In genomic region chr4:48046059-48046458, GRCh38 we compare ENCODE assay signal across 26 cellular contexts. TPM values are rescaled to one million over a fixed set of nuclear protein-coding genes. Genes with fewer than 3 reads are reported as not detected.
DNase-seq lines count a peak whose midpoint lies in the region; ATAC-seq and TF ChIP-seq lines count a peak whose summit lies in the region.
"Had no signal": no experiment of that assay in that cellular context is flagged by ENCODE, and none has a peak within 500 bp of the region (broad histone marks: within the 10 kb centered on the region; RNA-seq: fewer than 3 reads in every experiment).

No MANE protein-coding gene starts in this region.

- peaks cover 2% of the 10 kb centered on the region for H3K36me3 Mint-ChIP-seq in activated CD4-positive, alpha-beta T cell treated with anti-CD3 and anti-CD28 coated beads, Interleukin-2, amount 10 ng/mL, durations not matched to agents 7 days and 5 days (ENCODE audit: low read depth)
- peaks cover 4% of the 10 kb centered on the region for H3K36me3 Mint-ChIP-seq in natural killer cell treated with Interleukin-12 subunit alpha and Interleukin-12 subunit beta and Interleukin-15 and Interleukin-18, amount 100 ng/mL, for 72 hours
- H3K36me3 Mint-ChIP-seq: IgD-negative memory B cell had no signal

- H3K4me1 Mint-ChIP-seq in activated CD4-positive, alpha-beta T cell treated with anti-CD3 and anti-CD28 coated beads, Interleukin-2, amount 10 ng/mL, durations not matched to agents 7 days and 5 days, result peaks cover 46% of the 10 kb centered on the region
- H3K4me1 Mint-ChIP-seq in natural killer cell treated with Interleukin-12 subunit alpha and Interleukin-12 subunit beta and Interleukin-15 and Interleukin-18, amount 100 ng/mL, for 72 hours (ENCODE audit: low read depth in 2 of 2), result peaks cover 42 to 44% of the 10 kb centered on the region in 2 donors

- DNase-seq in activated CD4-positive, alpha-beta T cell treated with anti-CD3 and anti-CD28 coated beads for 48 hours, result peak; percentile 19
- no peak for DNase-seq in activated CD4-positive, alpha-beta T cell treated with anti-CD3 and anti-CD28 coated beads, Interleukin-2, amount 10 ng/mL, durations not matched to agents 7 days and 5 days
- DNase-seq in OCI-M1 (lab: John Stamatoyannopoulos, UW) (peak; percentile 13), NCI-H774 (lab: John Stamatoyannopoulos, UW) (no peak), hypothalamus (lab: John Stamatoyannopoulos, UW) (no peak)
- DNase-seq in natural killer cell treated with Interleukin-12 subunit alpha and Interleukin-12 subunit beta and Interleukin-15 and Interleukin-18, amount 100 ng/mL, for 72 hours (ENCODE audit: low spot score), result no peak
- DNase-seq: activated CD4-positive, alpha-beta T cell treated with anti-CD3 and anti-CD28 coated beads, Interleukin-2, amount 50 U/mL, for 1 hour; activated effector memory CD4-positive, alpha-beta T cell treated with Interleukin-2 at 50 U/mL for 16 hours; brain microvascular endothelial cell; dorsolateral prefrontal cortex; H9; mesenchymal stem cell; NCI-H1436; NCI-H446 treated with DMSO at 0.1 percent for 48 hours; PC-9; trophoblast cell had no signal

- peak overlapping the region; percentile 60; the same call in 1 of the 2 replicates for H3K4me3 ChIP-seq in DOHH2 (ENCODE audit: low read length)
- H3K4me3 ChIP-seq: dorsolateral prefrontal cortex, gastrocnemius medialis, hepatocyte, PC-9 had no signal

- H3K79me2 ChIP-seq in DOHH2 (ENCODE audit: control insufficient read depth, low read length), result no peaks in the 10 kb centered on the region
- H3K79me2 ChIP-seq: hepatocyte had no signal

- ATAC-seq in natural killer cell treated with Interleukin-12 subunit alpha and Interleukin-12 subunit beta and Interleukin-15 and Interleukin-18, amount 100 ng/mL, for 72 hours, result no peak
- no peak for ATAC-seq in HG03571 (IDR thresholded peaks at IDR 0.05; ENCODE audit: unreplicated experiment)
- ATAC-seq: Right ventricle myocardium inferior, SK-N-SH treated with all-trans-retinoic acid at 6 μM for 48 hours had no signal

- H3F3A ChIP-seq in DOHH2 (ENCODE audit: control insufficient read depth, insufficient read depth), result peaks cover 9% of the 10 kb centered on the region

- H3K9me2 ChIP-seq in DOHH2 (replicated peaks; ENCODE audit: control insufficient read depth, low read length), result no peaks in the 10 kb centered on the region

- H3K27ac Mint-ChIP-seq in activated CD4-positive, alpha-beta T cell treated with anti-CD3 and anti-CD28 coated beads, Interleukin-2, amount 10 ng/mL, durations not matched to agents 7 days and 5 days, result no peak overlapping the region
- peak overlapping the region in 1 of 2 donors; percentile 52 for H3K27ac Mint-ChIP-seq in natural killer cell treated with Interleukin-12 subunit alpha and Interleukin-12 subunit beta and Interleukin-15 and Interleukin-18, amount 100 ng/mL, for 72 hours
- H3K27ac Mint-ChIP-seq: H9, IgD-negative memory B cell had no signal

- no peaks in the 10 kb centered on the region for H3K27me3 ChIP-seq in DOHH2 (ENCODE audit: control insufficient read depth, low read length)
- H3K27me3 ChIP-seq: brain microvascular endothelial cell, gastrocnemius medialis, hepatocyte had no signal

- POLR2A ChIA-PET in activated CD4-positive, alpha-beta T cell treated with anti-CD3 and anti-CD28 coated beads, Interleukin-2, amount 10 ng/mL, durations not matched to agents 7 days and 5 days (lab: Charles Lee), result no interaction called here

- H3K27me3 Mint-ChIP-seq in activated CD4-positive, alpha-beta T cell treated with anti-CD3 and anti-CD28 coated beads, Interleukin-2, amount 10 ng/mL, durations not matched to agents 7 days and 5 days, result peaks cover 64% of the 10 kb centered on the region
- H3K27me3 Mint-ChIP-seq in natural killer cell treated with Interleukin-12 subunit alpha and Interleukin-12 subunit beta and Interleukin-15 and Interleukin-18, amount 100 ng/mL, for 72 hours, result peaks cover 51 to 83% of the 10 kb centered on the region in 2 donors

- no peaks in the 10 kb centered on the region for H3K36me3 ChIP-seq in DOHH2 (ENCODE audit: control insufficient read depth, low read length)
- H3K36me3 ChIP-seq: brain microvascular endothelial cell, gastrocnemius medialis, neutrophil had no signal

- H4K20me1 ChIP-seq in DOHH2 (ENCODE audit: control insufficient read depth, insufficient read depth, low read depth, low read length), result no peaks in the 10 kb centered on the region

- no peaks in the 10 kb centered on the region for H3K9me3 Mint-ChIP-seq in activated CD4-positive, alpha-beta T cell treated with anti-CD3 and anti-CD28 coated beads, Interleukin-2, amount 10 ng/mL, durations not matched to agents 7 days and 5 days
- no peaks in the 10 kb centered on the region for H3K9me3 Mint-ChIP-seq in natural killer cell treated with Interleukin-12 subunit alpha and Interleukin-12 subunit beta and Interleukin-15 and Interleukin-18, amount 100 ng/mL, for 72 hours
- H3K9me3 Mint-ChIP-seq: IgD-negative memory B cell had no signal

- peaks cover 88% of the 10 kb centered on the region for H3K4me1 ChIP-seq in DOHH2 (ENCODE audit: control insufficient read depth, low read length)

- H3K9me3 ChIP-seq in DOHH2 (ENCODE audit: control insufficient read depth, insufficient read depth, low read length), result no peaks in the 10 kb centered on the region
- H3K9me3 ChIP-seq: gastrocnemius medialis, neutrophil had no signal

- H3K4me3 Mint-ChIP-seq in activated CD4-positive, alpha-beta T cell treated with anti-CD3 and anti-CD28 coated beads, Interleukin-2, amount 10 ng/mL, durations not matched to agents 7 days and 5 days, result no peak overlapping the region
- peak overlapping the region; percentile 59 for H3K4me3 Mint-ChIP-seq in natural killer cell treated with Interleukin-12 subunit alpha and Interleukin-12 subunit beta and Interleukin-15 and Interleukin-18, amount 100 ng/mL, for 72 hours
- H3K4me3 Mint-ChIP-seq: H9 had no signal

- no peak overlapping the region for H3K27ac ChIP-seq in DOHH2 (ENCODE audit: low read depth, low read length)
- H3K27ac ChIP-seq: brain microvascular endothelial cell, dorsolateral prefrontal cortex, hepatocyte, neutrophil, PC-9 had no signal

- no peak for TF ChIP-seq CTCF in DOHH2 (IDR thresholded peaks at IDR 0.05; ENCODE audit: low read depth, low read length, poor library complexity, severe bottlenecking)

- peak overlapping the region; percentile 86 for H3K4me2 ChIP-seq in DOHH2 (ENCODE audit: low read length)
- H3K4me2 ChIP-seq: hepatocyte, PC-9 had no signal

- CTCF ChIA-PET in activated CD4-positive, alpha-beta T cell treated with anti-CD3 and anti-CD28 coated beads, Interleukin-2, amount 10 ng/mL, durations not matched to agents 7 days and 5 days (lab: Charles Lee), result interaction anchor here (1.3 to 3.4 kb wide), 2 partner anchors 11 to 27 kb away, joined by 3 to 16 read pairs; no protein-coding TSS in a partner anchor

RNA-seq across cellular contexts. Expression of gene NIPAL1, which starts 29.5 kb away (rescaled TPM):
- total RNA-seq in activated CD4-positive, alpha-beta T cell treated with anti-CD3 and anti-CD28 coated beads, Interleukin-2, amount 10 ng/mL, durations not matched to agents 7 days and 5 days, result under 1 TPM; 0.57 to 0.62 TPM
- total RNA-seq in natural killer cell treated with Interleukin-12 subunit alpha and Interleukin-12 subunit beta and Interleukin-15 and Interleukin-18, amount 100 ng/mL, for 72 hours, result 1 to 10 TPM in 1 of 2 donors, under 1 TPM in 1; 0.21 to 2.0 TPM

RNA-seq across cellular contexts. Expression of gene CNGA1, which starts 29.6 kb away (rescaled TPM):
- total RNA-seq in activated CD4-positive, alpha-beta T cell treated with anti-CD3 and anti-CD28 coated beads, Interleukin-2, amount 10 ng/mL, durations not matched to agents 7 days and 5 days, result not detected
- not detected for total RNA-seq in natural killer cell treated with Interleukin-12 subunit alpha and Interleukin-12 subunit beta and Interleukin-15 and Interleukin-18, amount 100 ng/mL, for 72 hours
- total RNA-seq: pulmonary artery endothelial cell; Right ventricle myocardium inferior; T-helper 2 cell treated with Interferon-gamma antibody and Interleukin-4, amounts not matched to agents 100 ng/mL and 5 ng/mL, for 36 hours had no signal

Comparison
In these comparisons a context has a peak if more than half of its experiments do, and no peak if none do; other contexts are left out.
1. DNase-seq: peak in activated CD4-positive, alpha-beta T cell treated with anti-CD3 and anti-CD28 coated beads for 48 hours (single experiment) and OCI-M1 (single experiment); none in activated CD4-positive, alpha-beta T cell treated with anti-CD3 and anti-CD28 coated beads, Interleukin-2, amount 10 ng/mL, durations not matched to agents 7 days and 5 days (single experiment), natural killer cell treated with Interleukin-12 subunit alpha and Interleukin-12 subunit beta and Interleukin-15 and Interleukin-18, amount 100 ng/mL, for 72 hours (single experiment), NCI-H774 (single experiment) and hypothalamus (0 of 51).